In genomic region chr18:59070181-59070912, GRCh38 we compare ENCODE assay signal across 9 cellular contexts.
DNase-seq lines count a peak whose midpoint lies in the region; ATAC-seq and TF ChIP-seq lines count a peak whose summit lies in the region.
"Had no signal": no experiment of that assay in that cellular context is flagged by ENCODE, and none has a peak within 500 bp of the region (broad histone marks: within the 10 kb centered on the region; RNA-seq: fewer than 3 reads in every experiment).

No MANE protein-coding gene starts in this region.

- H3K9ac ChIP-seq in liver (ENCODE audit: low read depth in 1 of 2, low read length in 2 of 2), result no peak overlapping the region
- H3K9ac ChIP-seq: BLaER1 treated with 17β-estradiol and CSF1 and Interleukin-3, amounts not matched to agents 10 nM and 100 nM had no signal

- no peak overlapping the region for H3K4me3 ChIP-seq in coronary artery
- H3K4me3 ChIP-seq in liver (ENCODE audit: low read depth in 1 of 3, low read length in 3 of 3), result no peak overlapping the region
- H3K4me3 ChIP-seq: BLaER1 treated with 17β-estradiol and CSF1 and Interleukin-3, amounts not matched to agents 10 nM and 100 nM had no signal

- peak; percentile 72 for TF ChIP-seq CTCF in coronary artery (IDR thresholded peaks at IDR 0.05)
- TF ChIP-seq CTCF in liver (IDR thresholded peaks at IDR 0.05; ENCODE audit: low read depth, low read length, missing input control), result peak; percentile 80

- no peaks in the 10 kb centered on the region for H3K9me3 ChIP-seq in liver (ENCODE audit: control insufficient read depth in 4 of 4, low read length in 3 of 4)
- H3K9me3 ChIP-seq: BLaER1 treated with 17β-estradiol and CSF1 and Interleukin-3, amounts not matched to agents 10 nM and 100 nM had no signal

- ATAC-seq in HG03097 (IDR thresholded peaks at IDR 0.05; ENCODE audit: low FRiP score, unreplicated experiment), result peak; percentile 76

- peak; percentile 85 to 92 for TF ChIP-seq RAD21 in liver (IDR thresholded peaks at IDR 0.05)

- no peaks in the 10 kb centered on the region for H3K36me3 ChIP-seq in liver (ENCODE audit: control insufficient read depth in 4 of 4, insufficient read depth in 3 of 4, low read depth in 1 of 4, low read length in 3 of 4)
- H3K36me3 ChIP-seq: BLaER1 treated with 17β-estradiol and CSF1 and Interleukin-3, amounts not matched to agents 10 nM and 100 nM had no signal

- no peaks in the 10 kb centered on the region for H3K4me1 ChIP-seq in liver (ENCODE audit: control insufficient read depth in 4 of 4, insufficient read depth in 4 of 4, low read length in 3 of 4)

- H3K27me3 ChIP-seq in liver (ENCODE audit: control insufficient read depth in 4 of 4, insufficient read depth in 4 of 4, low read length in 3 of 4), result no peaks in the 10 kb centered on the region
- H3K27me3 ChIP-seq: BLaER1 treated with 17β-estradiol and CSF1 and Interleukin-3, amounts not matched to agents 10 nM and 100 nM had no signal

- WGBS in liver, result 31% methylated on average over 19 of the region's 19 CpGs

- DNase-seq in NCI-H2081 (lab: John Stamatoyannopoulos, UW) (peak; percentile 33 to 52), NCI-H2081 treated with DMSO at 0.1 percent for 48 hours (lab: John Stamatoyannopoulos, UW) (no peak), NCI-H524 treated with DMSO at 0.1 percent for 48 hours (lab: John Stamatoyannopoulos, UW) (peak; percentile 55), coronary artery (ENCODE audit: low spot score) (peak; percentile 86)
- DNase-seq in activated CD4-positive, alpha-beta T cell treated with anti-CD3 and anti-CD28 coated beads for 48 hours, result peak; percentile 93
- DNase-seq in stimulated activated CD4-positive, alpha-beta T cell treated with anti-CD3 and anti-CD28 coated beads, TNF-alpha, amount 100 ng/mL, for 24 hours (ENCODE audit: low read depth in 3 of 3), result peak; percentile 60 to 82 (median 69)

- H3K27ac ChIP-seq in coronary artery (no peak overlapping the region), liver (ENCODE audit: low read depth in 1 of 2, low read length in 2 of 2) (no peak overlapping the region)
- H3K27ac ChIP-seq: BLaER1 treated with 17β-estradiol and CSF1 and Interleukin-3, amounts not matched to agents 10 nM and 100 nM had no signal

TF ChIP-seq in liver, 16 proteins besides CTCF, POLR2A, EP300 and RAD21:
- no peak for TF ChIP-seq HNF4G (IDR thresholded peaks at IDR 0.05)
- TF ChIP-seq RXRA (IDR thresholded peaks at IDR 0.05), result peak in 1 of 2 donors; percentile 24
- no peak for TF ChIP-seq GABPA (IDR thresholded peaks at IDR 0.05 in 1 of 2, conservative IDR thresholded peaks at IDR 0.05 in 1 of 2)
